ENCODE assay signal across 1 cellular context in genomic region chr10:68153473-68154210, GRCh38.
A peak's percentile ranks its signal among the peaks of the same experiment; 100 is the strongest.
TF ChIP-seq lines count a peak whose summit lies in the region.

No MANE protein-coding gene starts in this region.

TF ChIP-seq in HEK293, 187 proteins besides CTCF, POLR2A, EP300 and RAD21 (continued from another document):
- TF ChIP-seq, protein P1, sequence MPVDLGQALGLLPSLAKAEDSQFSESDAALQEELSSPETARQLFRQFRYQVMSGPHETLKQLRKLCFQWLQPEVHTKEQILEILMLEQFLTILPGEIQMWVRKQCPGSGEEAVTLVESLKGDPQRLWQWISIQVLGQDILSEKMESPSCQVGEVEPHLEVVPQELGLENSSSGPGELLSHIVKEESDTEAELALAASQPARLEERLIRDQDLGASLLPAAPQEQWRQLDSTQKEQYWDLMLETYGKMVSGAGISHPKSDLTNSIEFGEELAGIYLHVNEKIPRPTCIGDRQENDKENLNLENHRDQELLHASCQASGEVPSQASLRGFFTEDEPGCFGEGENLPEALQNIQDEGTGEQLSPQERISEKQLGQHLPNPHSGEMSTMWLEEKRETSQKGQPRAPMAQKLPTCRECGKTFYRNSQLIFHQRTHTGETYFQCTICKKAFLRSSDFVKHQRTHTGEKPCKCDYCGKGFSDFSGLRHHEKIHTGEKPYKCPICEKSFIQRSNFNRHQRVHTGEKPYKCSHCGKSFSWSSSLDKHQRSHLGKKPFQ (tag by site-specific recombination; IDR thresholded peaks at IDR 0.05) = no peak
- no peak for TF ChIP-seq ZNF561 (tag by site-specific recombination; IDR thresholded peaks at IDR 0.05; ENCODE audit: borderline replicate concordance)
- no peak for TF ChIP-seq ZSCAN16 (tag by site-specific recombination; IDR thresholded peaks at IDR 0.05)
- peak; percentile 94 for TF ChIP-seq ZXDB (tag by site-specific recombination; IDR thresholded peaks at IDR 0.05)
- 0 out of 2 replicates have a peak, but pooled peaks have one; percentile 63 for TF ChIP-seq ZNF2 (tag by site-specific recombination; IDR thresholded peaks at IDR 0.05)
- TF ChIP-seq ZNF266 (tag by site-specific recombination; IDR thresholded peaks at IDR 0.05; ENCODE audit: low read depth) = no peak
- TF ChIP-seq TCF7L2 (IDR thresholded peaks at IDR 0.05; ENCODE audit: borderline replicate concordance, low read depth, low read length) = no peak
- peak; percentile 89; the same call in 1 of the 2 replicates for TF ChIP-seq ZNF600 (tag by site-specific recombination; IDR thresholded peaks at IDR 0.05)
- TF ChIP-seq ZNF639 (tag by site-specific recombination; IDR thresholded peaks at IDR 0.05) = peak; percentile 99
- TF ChIP-seq HOXC10 (CRISPR knock-in tag; IDR thresholded peaks at IDR 0.05) = no peak
- peak; percentile 78; the same call in 1 of the 2 replicates for TF ChIP-seq ZNF449 (tag by site-specific recombination; IDR thresholded peaks at IDR 0.05)
- no peak for TF ChIP-seq ZNF426 (tag by site-specific recombination; IDR thresholded peaks at IDR 0.05)
- no peak for TF ChIP-seq ZNF837 (tag by site-specific recombination; IDR thresholded peaks at IDR 0.05)
- TF ChIP-seq OSR2 (tag by site-specific recombination; IDR thresholded peaks at IDR 0.05) = peak; percentile 88
- TF ChIP-seq SP7 (tag by site-specific recombination; IDR thresholded peaks at IDR 0.05) = peak; percentile 98
- TF ChIP-seq ZFP37 (tag by site-specific recombination; IDR thresholded peaks at IDR 0.05) = peak; percentile 92
- TF ChIP-seq, protein P2, sequence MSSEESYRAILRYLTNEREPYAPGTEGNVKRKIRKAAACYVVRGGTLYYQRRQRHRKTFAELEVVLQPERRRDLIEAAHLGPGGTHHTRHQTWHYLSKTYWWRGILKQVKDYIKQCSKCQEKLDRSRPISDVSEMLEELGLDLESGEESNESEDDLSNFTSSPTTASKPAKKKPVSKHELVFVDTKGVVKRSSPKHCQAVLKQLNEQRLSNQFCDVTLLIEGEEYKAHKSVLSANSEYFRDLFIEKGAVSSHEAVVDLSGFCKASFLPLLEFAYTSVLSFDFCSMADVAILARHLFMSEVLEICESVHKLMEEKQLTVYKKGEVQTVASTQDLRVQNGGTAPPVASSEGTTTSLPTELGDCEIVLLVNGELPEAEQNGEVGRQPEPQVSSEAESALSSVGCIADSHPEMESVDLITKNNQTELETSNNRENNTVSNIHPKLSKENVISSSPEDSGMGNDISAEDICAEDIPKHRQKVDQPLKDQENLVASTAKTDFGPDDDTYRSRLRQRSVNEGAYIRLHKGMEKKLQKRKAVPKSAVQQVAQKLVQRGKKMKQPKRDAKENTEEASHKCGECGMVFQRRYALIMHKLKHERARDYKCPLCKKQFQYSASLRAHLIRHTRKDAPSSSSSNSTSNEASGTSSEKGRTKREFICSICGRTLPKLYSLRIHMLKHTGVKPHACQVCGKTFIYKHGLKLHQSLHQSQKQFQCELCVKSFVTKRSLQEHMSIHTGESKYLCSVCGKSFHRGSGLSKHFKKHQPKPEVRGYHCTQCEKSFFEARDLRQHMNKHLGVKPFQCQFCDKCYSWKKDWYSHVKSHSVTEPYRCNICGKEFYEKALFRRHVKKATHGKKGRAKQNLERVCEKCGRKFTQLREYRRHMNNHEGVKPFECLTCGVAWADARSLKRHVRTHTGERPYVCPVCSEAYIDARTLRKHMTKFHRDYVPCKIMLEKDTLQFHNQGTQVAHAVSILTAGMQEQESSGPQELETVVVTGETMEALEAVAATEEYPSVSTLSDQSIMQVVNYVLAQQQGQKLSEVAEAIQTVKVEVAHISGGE (tag by site-specific recombination; conservative IDR thresholded peaks at IDR 0.05; ENCODE audit: low read depth) = no peak
- no peak for TF ChIP-seq ZBTB20 (tag by site-specific recombination; IDR thresholded peaks at IDR 0.05)
- no peak for TF ChIP-seq ZNF664 (tag by site-specific recombination; IDR thresholded peaks at IDR 0.05)
- TF ChIP-seq ZNF596 (tag by site-specific recombination; IDR thresholded peaks at IDR 0.05) = no peak
- peak; percentile 25; the same call in 1 of the 2 replicates for TF ChIP-seq MYNN (tag by site-specific recombination; IDR thresholded peaks at IDR 0.05; ENCODE audit: borderline replicate concordance)
- no peak for TF ChIP-seq MZF1 (tag by site-specific recombination; IDR thresholded peaks at IDR 0.05; ENCODE audit: borderline replicate concordance)
- TF ChIP-seq ZNF514 (tag by site-specific recombination; IDR thresholded peaks at IDR 0.05) = no peak
- no peak for TF ChIP-seq ZNF19 (tag by site-specific recombination; IDR thresholded peaks at IDR 0.05; ENCODE audit: low read depth)
- 0 out of 2 replicates have a peak, but pooled peaks have one; percentile 23 for TF ChIP-seq KLF16 (tag by site-specific recombination; IDR thresholded peaks at IDR 0.05)
- TF ChIP-seq ZNF148 (tag by site-specific recombination; IDR thresholded peaks at IDR 0.05; ENCODE audit: borderline replicate concordance) = no peak
- TF ChIP-seq ZNF223 (tag by site-specific recombination; IDR thresholded peaks at IDR 0.05) = no peak
- no peak for TF ChIP-seq ZNF133 (tag by site-specific recombination; IDR thresholded peaks at IDR 0.05)
- no peak for TF ChIP-seq YY1 (tag by site-specific recombination; IDR thresholded peaks at IDR 0.05)
- no peak for TF ChIP-seq ZNF23 (tag by site-specific recombination; IDR thresholded peaks at IDR 0.05; ENCODE audit: borderline replicate concordance)
- TF ChIP-seq ZNF48 (tag by site-specific recombination; IDR thresholded peaks at IDR 0.05) = no peak
- TF ChIP-seq SCRT2 (tag by site-specific recombination; IDR thresholded peaks at IDR 0.05) = peak; percentile 46
- peak; percentile 56 for TF ChIP-seq ZNF518A (tag by site-specific recombination; conservative IDR thresholded peaks at IDR 0.05; ENCODE audit: low read depth)
- peak; percentile 82; the same call in 1 of the 2 replicates for TF ChIP-seq MEIS1 (CRISPR knock-in tag; IDR thresholded peaks at IDR 0.05; ENCODE audit: borderline replicate concordance)
- TF ChIP-seq GLIS1 (tag by site-specific recombination; IDR thresholded peaks at IDR 0.05) = no peak
- no peak for TF ChIP-seq ZNF157 (tag by site-specific recombination; IDR thresholded peaks at IDR 0.05)
TF ChIP-seq in HEK293: peak in this region for 67.
